ENCODE assay signal across 11 cellular contexts in the genomic region with DNA sequence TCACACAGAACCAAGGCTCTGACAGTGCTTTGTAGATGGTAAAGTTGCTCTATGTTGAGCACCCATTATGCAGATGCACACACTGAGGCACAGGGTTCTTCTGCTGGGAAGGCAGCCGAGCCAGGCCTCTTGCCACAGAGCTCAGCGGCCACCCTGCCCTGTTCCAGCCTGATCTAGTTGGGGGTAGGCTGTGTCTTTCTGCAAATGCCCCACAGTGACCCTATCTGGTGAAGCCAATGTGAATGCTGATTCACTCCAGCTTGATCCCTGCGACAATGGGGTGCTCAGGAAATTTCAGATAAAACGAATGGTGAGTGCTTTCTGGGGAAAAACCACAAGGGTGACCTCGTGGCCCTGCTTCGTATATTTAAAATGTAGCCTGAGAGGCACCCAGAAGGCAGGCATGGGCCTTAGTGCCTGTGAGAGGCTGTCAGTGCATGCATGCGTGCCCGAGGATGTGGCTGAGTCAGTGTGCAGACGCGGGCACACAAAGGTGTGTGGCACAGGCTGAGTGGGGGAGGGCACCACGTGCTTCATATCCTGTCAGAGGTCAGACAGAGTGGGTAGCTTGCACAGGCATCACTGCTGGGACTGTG.
DNase-seq lines count a peak whose midpoint lies in the region; ATAC-seq, FAIRE-seq and TF ChIP-seq lines count a peak whose summit lies in the region.
"Had no signal": no experiment of that assay in that cellular context is flagged by ENCODE, and none has a peak within 500 bp of the region (broad histone marks: within the 10 kb centered on the region; RNA-seq: fewer than 3 reads in every experiment).

No MANE protein-coding gene starts in this region.

- H3K18ac ChIP-seq in H1 (ENCODE audit: extremely low read depth, low read length), result no peak overlapping the region

- no peak for TF ChIP-seq POLR2A in H1 (IDR thresholded peaks at IDR 0.05; ENCODE audit: control extremely low read depth in 1 of 2, low read depth in 2 of 2, low read length in 2 of 2)

- no peak overlapping the region for H2BK20ac ChIP-seq in H1 (ENCODE audit: low read length)

- H4K91ac ChIP-seq in H1 (replicated peaks; ENCODE audit: insufficient read length, low read length), result no peak overlapping the region

- no peak overlapping the region for H3K9ac ChIP-seq in H1 (replicated peaks in 1 of 4; ENCODE audit: extremely low read depth in 1 of 4, low read depth in 3 of 4, low read length in 3 of 4)

- H3K79me2 ChIP-seq in H1 (ENCODE audit: control insufficient read depth in 1 of 2, insufficient read depth in 2 of 2, low read length in 2 of 2), result no peaks in the 10 kb centered on the region

- H3K79me1 ChIP-seq in H1 (ENCODE audit: low read depth, low read length), result no peaks in the 10 kb centered on the region

- no peaks in the 10 kb centered on the region for H3K4me1 ChIP-seq in H1 (replicated peaks in 1 of 4; ENCODE audit: control insufficient read depth in 3 of 4, insufficient read depth in 4 of 4, low read length in 3 of 4)

- no peak overlapping the region for H3K27ac ChIP-seq in H1 (ENCODE audit: low read depth, low read length)

- H3K23ac ChIP-seq in H1 (ENCODE audit: insufficient read length), result no peak overlapping the region

- TF ChIP-seq CTCF in H1 (IDR thresholded peaks at IDR 0.05; ENCODE audit: control extremely low read depth in 1 of 3, insufficient read depth in 1 of 3, low read depth in 1 of 3, low read length in 3 of 3), result no peak

- H2BK120ac ChIP-seq in H1 (replicated peaks; ENCODE audit: low read depth, low read length), result no peak overlapping the region

- no peak overlapping the region for H4K5ac ChIP-seq in H1 (ENCODE audit: insufficient read length, low read depth, low read length)

- TF ChIP-seq RAD21 in H1 (IDR thresholded peaks at IDR 0.05 in 1 of 2, conservative IDR thresholded peaks at IDR 0.05 in 1 of 2; ENCODE audit: low read depth in 2 of 2, low read length in 2 of 2), result no peak

- no peaks in the 10 kb centered on the region for H3K9me3 ChIP-seq in H1 (ENCODE audit: insufficient read depth in 2 of 2, low read depth in 1 of 2, low read length in 1 of 2)

- H3K4me3 ChIP-seq in H1 (ENCODE audit: extremely low read depth in 1 of 4, insufficient read depth in 2 of 4, low read depth in 3 of 4, low read length in 4 of 4), result no peak overlapping the region

- no peaks in the 10 kb centered on the region for H4K20me1 ChIP-seq in H1 (replicated peaks in 1 of 2; ENCODE audit: control insufficient read depth in 1 of 2, insufficient read depth in 2 of 2, low read length in 2 of 2)

- no peak overlapping the region for H2BK12ac ChIP-seq in H1 (ENCODE audit: low read depth, low read length)

- peak; percentile 9 for DNase-seq in LHCN-M2 (ENCODE audit: low read depth)
- DNase-seq in activated CD4-positive, alpha-beta T cell treated with anti-CD3 and anti-CD28 coated beads, Interleukin-2, amount 50 U/mL, for 48 hours, result peak; percentile 34 to 38
- no peak for DNase-seq in H1 (ENCODE audit: low read depth in 1 of 2, low spot score in 2 of 2)
- peak; percentile 18 to 41 for DNase-seq in stimulated activated CD8-positive, alpha-beta memory T cell treated with anti-CD3 and anti-CD28 coated beads, Interleukin-15, amount 100 ng/mL, for 4 hours (ENCODE audit: low read depth in 2 of 2)
- DNase-seq in NCI-H774 (lab: John Stamatoyannopoulos, UW), result no peak
- DNase-seq in GM19238 (ENCODE audit: insufficient read length, low spot score), result no peak
- DNase-seq: DMS 273 treated with DMSO at 0.1 percent for 48 hours, NCI-H2227 treated with DMSO at 0.1 percent for 48 hours had no signal

- no peak overlapping the region for H3K4ac ChIP-seq in H1 (replicated peaks; ENCODE audit: insufficient read length, low read depth, low read length)

- no peaks in the 10 kb centered on the region for H3K27me3 ChIP-seq in H1 (replicated peaks in 1 of 4; ENCODE audit: control insufficient read depth in 3 of 4, extremely low read depth in 1 of 4, insufficient read depth in 3 of 4, low read length in 3 of 4)

- CTCF ChIA-PET in H1 (lab: Charles Lee; ENCODE audit: partially characterized antibody), result interaction anchor here (0.6 to 8.9 kb wide), 11 partner anchors 11 to 1812 kb away, joined by 3 to 46 read pairs (median 4); no protein-coding TSS in a partner anchor

- H2AK5ac ChIP-seq in H1 (ENCODE audit: low read depth, low read length), result no peak overlapping the region

- TF ChIP-seq EP300 in H1 (IDR thresholded peaks at IDR 0.05; ENCODE audit: borderline replicate concordance in 1 of 2, low read depth in 2 of 2, low read length in 2 of 2), result no peak

- no peaks in the 10 kb centered on the region for H3K36me3 ChIP-seq in H1 (ENCODE audit: control insufficient read depth in 2 of 4, insufficient read depth in 4 of 4, low read length in 3 of 4)

- H3K4me2 ChIP-seq in H1 (ENCODE audit: insufficient read depth in 1 of 2, low read depth in 2 of 2, low read length in 2 of 2), result no peak overlapping the region

- no peak overlapping the region for H2BK15ac ChIP-seq in H1 (ENCODE audit: low read length)

- no peaks in the 10 kb centered on the region; the same call in 1 of the 2 replicates for H3K23me2 ChIP-seq in H1 (ENCODE audit: low read depth, low read length)

- peak overlapping the region; percentile 32; the same call in 1 of the 2 replicates for H4K8ac ChIP-seq in H1 (ENCODE audit: extremely low read depth, insufficient read depth, low read length)

- 89% methylated on average over 11 of the region's 11 CpGs; no CpG with 5 or more reads in 1 of the 2 experiments for WGBS in H1 (ENCODE audit: extremely low coverage in 1 of 2, insufficient coverage in 1 of 2, insufficient read length in 1 of 2, insufficient replicate concordance in 2 of 2, low coverage in 1 of 2, low lambda C conversion rate in 2 of 2, missing lambda C conversion rate in 1 of 2), 2 experiments

- no peak overlapping the region; the same call in 1 of the 2 replicates for H2AFZ ChIP-seq in H1 (ENCODE audit: low read length)

- no peak overlapping the region for H2BK5ac ChIP-seq in H1 (ENCODE audit: low read depth, low read length)

- no peak overlapping the region for H3K14ac ChIP-seq in H1 (ENCODE audit: insufficient read length)

- ATAC-seq in GM21786 (IDR thresholded peaks at IDR 0.05; ENCODE audit: unreplicated experiment) (no peak), HG03097 (IDR thresholded peaks at IDR 0.05; ENCODE audit: low FRiP score, unreplicated experiment) (no peak)
- ATAC-seq: left lobe of liver had no signal

- FAIRE-seq in H1 (lab: Jason Lieb, UNC), result no peak

- H3K56ac ChIP-seq in H1 (replicated peaks; ENCODE audit: insufficient read length, low read depth, low read length), result no peak overlapping the region

- POLR2A ChIA-PET in H1 (lab: Charles Lee; ENCODE audit: partially characterized antibody), result no interaction called here

TF ChIP-seq in H1, 55 proteins besides CTCF, POLR2A, EP300 and RAD21:
- TF ChIP-seq CBX5 (IDR thresholded peaks at IDR 0.05; ENCODE audit: low read depth, low read length) (no peak), KDM1A (IDR thresholded peaks at IDR 0.05; ENCODE audit: borderline replicate concordance, low read length) (peak; percentile 53; the same call in 1 of the 2 replicates)

Comparison
In these comparisons a context has a peak if more than half of its experiments do, and no peak if none do; other contexts are left out.
1. DNase-seq: peak in LHCN-M2 (single experiment), activated CD4-positive, alpha-beta T cell treated with anti-CD3 and anti-CD28 coated beads, Interleukin-2, amount 50 U/mL, for 48 hours (2 of 2) and stimulated activated CD8-positive, alpha-beta memory T cell treated with anti-CD3 and anti-CD28 coated beads, Interleukin-15, amount 100 ng/mL, for 4 hours (2 of 2); none in H1 (0 of 2), NCI-H774 (single experiment) and GM19238 (single experiment).